In the genomic region with DNA sequence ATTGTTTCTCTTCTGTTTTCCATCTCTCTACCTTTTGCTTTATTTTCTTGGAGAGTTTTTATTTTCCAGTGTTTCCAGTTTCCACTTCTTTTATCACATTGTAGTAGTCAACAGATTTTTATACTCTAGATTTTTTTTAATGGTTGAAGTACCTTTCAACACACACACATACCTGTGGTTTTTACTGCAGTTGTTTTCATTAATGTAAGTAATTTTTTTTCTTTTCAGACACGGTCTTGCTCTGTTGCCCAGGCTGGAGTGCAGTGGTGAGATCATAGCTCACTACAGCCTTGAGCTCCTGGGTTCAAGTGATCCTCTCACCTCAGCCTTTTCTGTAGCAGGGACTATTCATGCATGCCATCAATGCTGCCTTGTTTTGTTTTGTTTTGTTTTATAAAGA, we compare ENCODE assay signal across 33 cellular contexts.
"Had no signal": no experiment of that assay in that cellular context is flagged by ENCODE, and none has a peak within 500 bp of the region (broad histone marks: within the 10 kb centered on the region; RNA-seq: fewer than 3 reads in every experiment).

No MANE protein-coding gene starts in this region.

- H3K4me1 Mint-ChIP-seq: activated CD4-positive, alpha-beta memory T cell treated with anti-CD3 and anti-CD28 coated beads, Interleukin-2, amount 10 ng/mL, durations not matched to agents 7 days and 5 days; activated CD8-positive, alpha-beta memory T cell treated with anti-CD3 and anti-CD28 coated beads, Interleukin-2, amount 10 ng/mL, durations not matched to agents 7 days and 5 days; activated naive CD8-positive, alpha-beta T cell treated with anti-CD3 and anti-CD28 coated beads for 36 hours had no signal

- H3K4me3 ChIP-seq: ascending aorta, body of pancreas had no signal

- DNase-seq: activated CD4-positive, alpha-beta memory T cell treated with anti-CD3 and anti-CD28 coated beads, Interleukin-2, amount 10 ng/mL, durations not matched to agents 7 days and 5 days; activated CD4-positive, alpha-beta T cell treated with anti-CD3 and anti-CD28 coated beads for 1 hour; activated CD4-positive, alpha-beta T cell treated with anti-CD3 and anti-CD28 coated beads for 48 hours; activated CD4-positive, CD25-positive, alpha-beta regulatory T cell; activated CD8-positive, alpha-beta memory T cell treated with anti-CD3 and anti-CD28 coated beads for 24 hours; activated CD8-positive, alpha-beta memory T cell treated with anti-CD3 and anti-CD28 coated beads, Interleukin-2, amount 10 ng/mL, durations not matched to agents 7 days and 5 days; activated CD8-positive, alpha-beta memory T cell treated with anti-CD3 and anti-CD28 coated beads, Interleukin-2, amount 50 U/mL, for 48 hours; activated effector memory CD4-positive, alpha-beta T cell treated with anti-CD3 and anti-CD28 coated beads, Interleukin-2, amount 50 U/mL, for 16 hours; activated naive CD4-positive, alpha-beta T cell; activated naive CD4-positive, alpha-beta T cell treated with anti-CD3 and anti-CD28 coated beads, Interleukin-2, amount 50 U/mL, for 16 hours; activated naive CD8-positive, alpha-beta T cell treated with anti-CD3 and anti-CD28 coated beads for 36 hours; activated T-cell treated with anti-CD3 and anti-CD28 coated beads, Interleukin-2, amount 50 U/mL, for 48 hours; amygdala; body of pancreas; caudate nucleus; cerebellar nuclear complex; NCI-H1092 treated with DMSO at 0.1 percent for 48 hours; NCI-H1436; NCI-H1694; NCI-H1930; NCI-H2081 treated with DMSO at 0.1 percent for 48 hours; NCI-H345; NCI-H524 treated with DMSO at 0.1 percent for 48 hours; RPMI8226; SIG-M5; SW 1271; T-helper 1 cell; T-helper 2 cell; T-helper 9 cell had no signal

- H3K4me3 Mint-ChIP-seq: activated CD4-positive, alpha-beta memory T cell treated with anti-CD3 and anti-CD28 coated beads, Interleukin-2, amount 10 ng/mL, durations not matched to agents 7 days and 5 days; activated CD8-positive, alpha-beta memory T cell treated with anti-CD3 and anti-CD28 coated beads, Interleukin-2, amount 10 ng/mL, durations not matched to agents 7 days and 5 days; activated naive CD8-positive, alpha-beta T cell treated with anti-CD3 and anti-CD28 coated beads for 36 hours had no signal

- H3K27me3 Mint-ChIP-seq: activated CD4-positive, alpha-beta memory T cell treated with anti-CD3 and anti-CD28 coated beads, Interleukin-2, amount 10 ng/mL, durations not matched to agents 7 days and 5 days; activated CD8-positive, alpha-beta memory T cell treated with anti-CD3 and anti-CD28 coated beads, Interleukin-2, amount 10 ng/mL, durations not matched to agents 7 days and 5 days; activated naive CD8-positive, alpha-beta T cell treated with anti-CD3 and anti-CD28 coated beads for 36 hours had no signal

- ATAC-seq: activated CD8-positive, alpha-beta memory T cell treated with anti-CD3 and anti-CD28 coated beads, Interleukin-2, amount 10 ng/mL, durations not matched to agents 7 days and 5 days; body of pancreas; Panc1; SK-N-SH treated with all-trans-retinoic acid at 6 μM for 48 hours had no signal

- H3K27ac ChIP-seq: ascending aorta, body of pancreas, VCaP had no signal

- H3K36me3 ChIP-seq: ascending aorta had no signal

- H3K9me3 ChIP-seq: body of pancreas had no signal

- H3K36me3 Mint-ChIP-seq: activated CD8-positive, alpha-beta memory T cell treated with anti-CD3 and anti-CD28 coated beads, Interleukin-2, amount 10 ng/mL, durations not matched to agents 7 days and 5 days; activated naive CD8-positive, alpha-beta T cell treated with anti-CD3 and anti-CD28 coated beads for 36 hours had no signal

- H3K4me1 ChIP-seq: ascending aorta, body of pancreas had no signal

- H3K27me3 ChIP-seq: ascending aorta, body of pancreas had no signal

- H3K27ac Mint-ChIP-seq: activated CD4-positive, alpha-beta memory T cell treated with anti-CD3 and anti-CD28 coated beads, Interleukin-2, amount 10 ng/mL, durations not matched to agents 7 days and 5 days; activated CD8-positive, alpha-beta memory T cell treated with anti-CD3 and anti-CD28 coated beads, Interleukin-2, amount 10 ng/mL, durations not matched to agents 7 days and 5 days; activated naive CD8-positive, alpha-beta T cell treated with anti-CD3 and anti-CD28 coated beads for 36 hours had no signal
